Comparison of ENCODE assay signal across 34 cellular contexts in genomic region chr11:35466058-35466457, GRCh38. TPM values are rescaled to one million over a fixed set of nuclear protein-coding genes. Genes with fewer than 3 reads are reported as not detected.
"Had no signal": no experiment of that assay in that cellular context is flagged by ENCODE, and none has a peak within 500 bp of the region (broad histone marks: within the 10 kb centered on the region; RNA-seq: fewer than 3 reads in every experiment).

No MANE protein-coding gene starts in this region.

- H3K27ac ChIP-seq: adrenal gland, ascending aorta, body of pancreas, brain microvascular endothelial cell, breast epithelium, cardiac muscle cell had no signal

- H3K36me3 ChIP-seq: adrenal gland, ascending aorta, breast epithelium, cardiac muscle cell had no signal

- DNase-seq: activated effector memory CD4-positive, alpha-beta T cell treated with anti-CD3 and anti-CD28 coated beads, Interleukin-2, amount 50 U/mL, for 16 hours; activated effector memory CD4-positive, alpha-beta T cell treated with Interleukin-2 at 50 U/mL for 16 hours; activated gamma-delta T cell; activated gamma-delta T cell treated with Interleukin-2 at 50 U/mL for 16 hours; activated naive CD4-positive, alpha-beta T cell; activated naive CD4-positive, alpha-beta T cell treated with anti-CD3 and anti-CD28 coated beads for 36 hours; activated naive CD4-positive, alpha-beta T cell treated with anti-CD3 and anti-CD28 coated beads, Interleukin-2, amount 10 ng/mL, durations not matched to agents 7 days and 5 days; activated naive CD4-positive, alpha-beta T cell treated with anti-CD3 and anti-CD28 coated beads, Interleukin-2, amount 50 U/mL, for 16 hours; activated naive CD4-positive, alpha-beta T cell treated with Interleukin-2 at 50 U/mL for 16 hours; activated naive CD8-positive, alpha-beta T cell treated with anti-CD3 and anti-CD28 coated beads for 36 hours; activated naive CD8-positive, alpha-beta T cell treated with anti-CD3 and anti-CD28 coated beads, Interleukin-2, amount 10 ng/mL, durations not matched to agents 7 days and 5 days; activated naive CD8-positive, alpha-beta T cell treated with anti-CD3 and anti-CD28 coated beads, Interleukin-2, amount 50 U/mL, for 24 hours; activated T-cell treated with anti-CD3 and anti-CD28 coated beads, Interleukin-2, amount 50 U/mL, for 24 hours; activated T-cell treated with anti-CD3 and anti-CD28 coated beads, Interleukin-2, amount 50 U/mL, for 4 hours; activated T-cell treated with anti-CD3 and anti-CD28 coated beads, Interleukin-2, amount 50 U/mL, for 48 hours; activated T-cell treated with anti-CD3 and anti-CD28 coated beads, Interleukin-2, amount 50 U/mL, for 72 hours; adrenal gland; amniotic stem cell; amygdala; anterior cingulate cortex; aorta; body of pancreas; brain microvascular endothelial cell; caudate nucleus; central memory CD4-positive, alpha-beta T cell; cerebellar nuclear complex had no signal

- H3K4me1 ChIP-seq: adrenal gland, ascending aorta, body of pancreas, breast epithelium had no signal

- FAIRE-seq: bronchial epithelial cell had no signal

- H3K9me3 ChIP-seq: adrenal gland, ascending aorta, body of pancreas, breast epithelium had no signal

- H3K27me3 ChIP-seq: adrenal gland, ascending aorta, body of pancreas, brain microvascular endothelial cell, breast epithelium, cardiac muscle cell had no signal

- H3K4me3 ChIP-seq: adrenal gland, ascending aorta, body of pancreas, breast epithelium, cardiac muscle cell had no signal

RNA-seq across cellular contexts. Expression of gene SLC1A2, which starts 46.7 kb away (rescaled TPM):
- total RNA-seq: activated naive CD4-positive, alpha-beta T cell treated with anti-CD3 and anti-CD28 coated beads for 36 hours; activated naive CD8-positive, alpha-beta T cell treated with anti-CD3 and anti-CD28 coated beads, Interleukin-2, amount 10 ng/mL, durations not matched to agents 7 days and 5 days; activated T-helper 1 cell treated with anti-CD3 and anti-CD28 coated beads, Interleukin-12 subunit alpha, Interleukin-12 subunit beta, Interleukin-2, Interleukin-4 antibody, amounts not matched to agents 30 ng/mL and 10 ng/mL and 1 ng/mL, durations not matched to agents 14 hours and 24 hours and 36 hours; activated T-helper 17 cell treated with anti-CD3 and anti-CD28 coated beads, Interleukin-2, amount 50 U/mL, for 72 hours; activated T-helper 2 cell treated with anti-CD3 and anti-CD28 coated beads, Interferon-gamma antibody, Interleukin-2, Interleukin-4, amounts not matched to agents 10 μg/mL and 5 μg/mL and 100 μg/mL, durations not matched to agents 14 hours and 24 hours and 36 hours had no signal
- polyA plus RNA-seq: aorta had no signal

RNA-seq across cellular contexts. Expression of gene PAMR1, which starts 59.4 kb away (rescaled TPM):
- total RNA-seq: activated naive CD4-positive, alpha-beta T cell treated with anti-CD3 and anti-CD28 coated beads for 36 hours; activated naive CD4-positive, alpha-beta T cell treated with anti-CD3 and anti-CD28 coated beads, Interleukin-2, amount 50 U/mL, for 72 hours; activated naive CD8-positive, alpha-beta T cell treated with anti-CD3 and anti-CD28 coated beads for 36 hours; activated naive CD8-positive, alpha-beta T cell treated with anti-CD3 and anti-CD28 coated beads, Interleukin-2, amount 10 ng/mL, durations not matched to agents 7 days and 5 days; activated T-cell treated with anti-CD3 and anti-CD28 coated beads, Interleukin-2, amount 50 U/mL, for 4 hours; activated T-cell treated with anti-CD3 and anti-CD28 coated beads, Interleukin-2, amount 50 U/mL, for 72 hours; activated T-helper 1 cell treated with anti-CD3 and anti-CD28 coated beads, Interleukin-12 subunit alpha, Interleukin-12 subunit beta, Interleukin-2, Interleukin-4 antibody, amounts not matched to agents 30 ng/mL and 10 ng/mL and 1 ng/mL, durations not matched to agents 14 hours and 24 hours and 36 hours; activated T-helper 17 cell treated with anti-CD3 and anti-CD28 coated beads, Interleukin-2, amount 50 U/mL, for 72 hours; activated T-helper 2 cell treated with anti-CD3 and anti-CD28 coated beads, Interferon-gamma antibody, Interleukin-2, Interleukin-4, amounts not matched to agents 10 μg/mL and 5 μg/mL and 100 μg/mL, durations not matched to agents 14 hours and 24 hours and 36 hours had no signal
